In the genomic region with DNA sequence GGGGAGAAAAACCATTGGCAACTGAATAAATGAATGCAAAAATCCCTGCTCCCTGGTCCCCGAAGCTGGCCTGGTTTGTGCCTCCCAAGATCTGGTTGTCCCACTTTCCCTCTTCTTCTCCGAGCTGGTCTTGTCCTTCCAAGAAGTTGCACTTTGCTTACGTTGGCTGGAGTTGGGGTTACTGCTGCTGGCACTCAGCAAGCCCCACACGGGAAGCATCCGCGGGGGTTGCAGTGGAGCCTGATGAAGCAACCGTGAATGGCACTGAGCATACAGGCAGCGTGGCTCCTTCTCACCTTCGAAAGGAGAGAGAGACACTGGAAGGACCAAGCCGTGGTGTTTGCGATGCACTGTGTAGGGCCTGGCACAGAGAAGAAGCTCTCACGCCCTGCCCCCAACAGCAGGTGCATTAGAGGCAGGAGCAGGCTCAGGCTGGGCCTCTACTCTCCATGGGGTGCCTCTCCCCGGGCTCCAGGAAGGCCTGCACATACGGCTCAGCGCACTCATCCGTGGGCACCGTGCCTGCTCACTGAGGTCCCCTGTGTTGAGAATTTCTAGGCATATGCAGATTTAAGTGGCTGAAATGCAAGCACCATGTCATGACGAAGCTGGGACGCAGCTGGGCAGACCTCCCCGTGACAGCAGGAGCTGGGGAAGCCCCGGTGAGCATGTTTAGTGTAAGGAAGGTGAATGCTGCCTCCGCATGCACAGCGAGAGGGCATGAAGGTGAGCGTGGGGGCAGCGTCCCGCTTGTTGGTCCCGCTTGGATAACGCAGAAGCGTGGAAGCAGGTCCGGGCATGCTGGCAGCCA, we compare ENCODE assay signal across 11 cellular contexts. TPM values are rescaled to one million over a fixed set of nuclear protein-coding genes. Genes with fewer than 3 reads are reported as not detected.
DNase-seq lines count a peak whose midpoint lies in the region; ATAC-seq and TF ChIP-seq lines count a peak whose summit lies in the region.
"Had no signal": no experiment of that assay in that cellular context is flagged by ENCODE, and none has a peak within 500 bp of the region (broad histone marks: within the 10 kb centered on the region; RNA-seq: fewer than 3 reads in every experiment).

No MANE protein-coding gene starts in this region.

- no peaks in the 10 kb centered on the region for H3K23me2 ChIP-seq in H9 (ENCODE audit: insufficient read length, low read depth, low read length, poor library complexity, severe bottlenecking)

- H4K5ac ChIP-seq in H9 (ENCODE audit: insufficient read length, low read depth, low read length) = no peak overlapping the region

- no peak overlapping the region for H3K18ac ChIP-seq in H9 (ENCODE audit: insufficient read length, low read depth, low read length)

- H3K79me2 ChIP-seq in H9 (ENCODE audit: insufficient read depth, low read length) = no peaks in the 10 kb centered on the region

- H3K36me3 Mint-ChIP-seq in effector memory CD8-positive, alpha-beta T cell (ENCODE audit: insufficient read depth) = peaks cover 3% of the 10 kb centered on the region
- H3K36me3 Mint-ChIP-seq in H9 (ENCODE audit: insufficient read depth in 1 of 3, low read depth in 3 of 3) = no peaks in the 10 kb centered on the region
- H3K36me3 Mint-ChIP-seq in activated T-helper 17 cell treated with anti-CD3 and anti-CD28 coated beads, Interleukin-2, amount 50 U/mL, for 72 hours (ENCODE audit: low read depth) = no peaks in the 10 kb centered on the region

- WGBS in H9 (ENCODE audit: extremely low coverage, insufficient read length, low lambda C conversion rate) = no CpG with 5 or more reads among the region's 30 CpGs

- no peak overlapping the region for H4K8ac ChIP-seq in H9 (replicated peaks; ENCODE audit: insufficient read length, low read depth, low read length)

- no peak overlapping the region for H3K27ac ChIP-seq in H9 (ENCODE audit: insufficient read length, low read depth, low read length)

- H3K4ac ChIP-seq in H9 (ENCODE audit: low read depth, low read length) = no peak overlapping the region

- no peak overlapping the region for H3K9ac ChIP-seq in H9 (ENCODE audit: extremely low read depth, insufficient read length, low read length)

- no peak overlapping the region for H3T11ph ChIP-seq in H9 (ENCODE audit: low read length)

- H2BK20ac ChIP-seq in H9 (ENCODE audit: low read depth, low read length, poor library complexity, severe bottlenecking) = no peak overlapping the region

- peak; percentile 96 for DNase-seq in COLO668 (lab: John Stamatoyannopoulos, UW; ENCODE audit: unreplicated experiment)
- peak; percentile 93 for DNase-seq in NCI-H146 (lab: John Stamatoyannopoulos, UW)
- no peak for DNase-seq in effector memory CD8-positive, alpha-beta T cell
- DNase-seq in NCI-H1930 (lab: John Stamatoyannopoulos, UW) = no peak
- no peak for DNase-seq in H9
- DNase-seq in D341Med (ENCODE audit: low spot score) = no peak
- DNase-seq: effector memory CD4-positive, alpha-beta T cell; stimulated activated CD4-positive, alpha-beta T cell treated with anti-CD3 and anti-CD28 coated beads, Interleukin-4, amount 100 ng/mL, for 1 hour had no signal

- peak; percentile 69 for ATAC-seq in GM19467 (IDR thresholded peaks at IDR 0.05; ENCODE audit: unreplicated experiment)
- ATAC-seq in effector memory CD8-positive, alpha-beta T cell (replicated peaks) = peak; percentile 24
- no peak for ATAC-seq in activated T-helper 17 cell treated with anti-CD3 and anti-CD28 coated beads, Interleukin-2, amount 50 U/mL, for 72 hours (replicated peaks)

- no peaks in the 10 kb centered on the region for H3K79me1 ChIP-seq in H9 (ENCODE audit: insufficient read depth, low read depth, low read length, poor library complexity, severe bottlenecking)

- no peak overlapping the region for H3K23ac ChIP-seq in H9 (ENCODE audit: insufficient read length, low read depth, low read length)

- H3K9me3 ChIP-seq in H9 (ENCODE audit: control insufficient read depth, low read depth, low read length) = no peaks in the 10 kb centered on the region

- H3K4me1 ChIP-seq in H9 (ENCODE audit: insufficient read depth, low read length) = no peaks in the 10 kb centered on the region

- H3K4me3 Mint-ChIP-seq in effector memory CD8-positive, alpha-beta T cell = no peak overlapping the region
- H3K4me3 Mint-ChIP-seq in H9 = no peak overlapping the region; a peak in 1 of 5 replicates
- no peak overlapping the region for H3K4me3 Mint-ChIP-seq in activated T-helper 17 cell treated with anti-CD3 and anti-CD28 coated beads, Interleukin-2, amount 50 U/mL, for 72 hours

- no peaks in the 10 kb centered on the region for H4K20me1 ChIP-seq in H9 (ENCODE audit: control insufficient read depth, insufficient read depth, insufficient read length)

- H4K91ac ChIP-seq in H9 (ENCODE audit: insufficient read length, low read depth, low read length) = no peak overlapping the region

- no peak for TF ChIP-seq CTCF in H9 (conservative IDR thresholded peaks at IDR 0.05)

- H3K4me2 ChIP-seq in H9 (ENCODE audit: insufficient read depth, insufficient read length, low read length) = no peak overlapping the region

- no peak overlapping the region for H2BK12ac ChIP-seq in H9 (ENCODE audit: insufficient read length, low read depth, low read length)

- no peaks in the 10 kb centered on the region for H3K27me3 ChIP-seq in H9 (ENCODE audit: insufficient read depth, low read length)

- no peak overlapping the region for H2BK5ac ChIP-seq in H9 (ENCODE audit: insufficient read length, low read length)

- peaks cover 0 to 5% of the 10 kb centered on the region in 2 donors for H3K4me1 Mint-ChIP-seq in effector memory CD8-positive, alpha-beta T cell (ENCODE audit: low read depth in 2 of 2)
- H3K4me1 Mint-ChIP-seq in H9 = peaks cover 28 to 36% of the 10 kb centered on the region in 2 experiments
- H3K4me1 Mint-ChIP-seq in activated T-helper 17 cell treated with anti-CD3 and anti-CD28 coated beads, Interleukin-2, amount 50 U/mL, for 72 hours = no peaks in the 10 kb centered on the region

- H2AK5ac ChIP-seq in H9 (ENCODE audit: insufficient read length, low read length) = no peak overlapping the region

- H2BK120ac ChIP-seq in H9 (ENCODE audit: low read depth, low read length, poor library complexity, severe bottlenecking) = no peak overlapping the region

- H3K56ac ChIP-seq in H9 (ENCODE audit: insufficient read length, low read depth, low read length) = no peak overlapping the region

- no peaks in the 10 kb centered on the region for H3K9me3 Mint-ChIP-seq in effector memory CD8-positive, alpha-beta T cell
- no peaks in the 10 kb centered on the region; a peak in 1 of 5 replicates for H3K9me3 Mint-ChIP-seq in H9
- H3K9me3 Mint-ChIP-seq in activated T-helper 17 cell treated with anti-CD3 and anti-CD28 coated beads, Interleukin-2, amount 50 U/mL, for 72 hours = no peaks in the 10 kb centered on the region

- H3K27me3 Mint-ChIP-seq in effector memory CD8-positive, alpha-beta T cell = peaks cover 18 to 32% of the 10 kb centered on the region in 2 donors
- H3K27me3 Mint-ChIP-seq in H9 (ENCODE audit: low read depth) = peaks cover 15% of the 10 kb centered on the region
- H3K27me3 Mint-ChIP-seq in activated T-helper 17 cell treated with anti-CD3 and anti-CD28 coated beads, Interleukin-2, amount 50 U/mL, for 72 hours = peaks cover 16% of the 10 kb centered on the region

- no peak overlapping the region for H3K27ac Mint-ChIP-seq in effector memory CD8-positive, alpha-beta T cell
- no peak overlapping the region; a peak in 1 of 7 replicates for H3K27ac Mint-ChIP-seq in H9
- no peak overlapping the region for H3K27ac Mint-ChIP-seq in activated T-helper 17 cell treated with anti-CD3 and anti-CD28 coated beads, Interleukin-2, amount 50 U/mL, for 72 hours

- no peak overlapping the region for H3K14ac ChIP-seq in H9 (ENCODE audit: insufficient read depth, low read length)

- no peak overlapping the region for H2BK15ac ChIP-seq in H9 (ENCODE audit: low read depth, low read length)

- H2AFZ ChIP-seq in H9 (ENCODE audit: low read length) = no peak overlapping the region

RNA-seq across cellular contexts. Expression of gene CA5A, which starts 12.1 kb away (rescaled TPM):
- not detected in 2 replicates for total RNA-seq in H9 (2021)
- not detected for total RNA-seq in activated T-helper 17 cell treated with anti-CD3 and anti-CD28 coated beads, Interleukin-2, amount 50 U/mL, for 72 hours
- total RNA-seq: mesenteric fat pad had no signal

RNA-seq across cellular contexts. Expression of gene BANP, which starts 27.0 kb away (rescaled TPM):
- total RNA-seq in H9 (2021) = 24.3 and 24.9 TPM in 2 replicates
- 10 to 100 TPM; 46.4 to 85.9 TPM for total RNA-seq in activated T-helper 17 cell treated with anti-CD3 and anti-CD28 coated beads, Interleukin-2, amount 50 U/mL, for 72 hours

RNA-seq across cellular contexts. Expression of gene SLC7A5, which starts 54.9 kb away (rescaled TPM):
- total RNA-seq in H9 (2021) = 217 TPM in 2 replicates
- 100 to 1,000 TPM; 130 to 233 TPM for total RNA-seq in activated T-helper 17 cell treated with anti-CD3 and anti-CD28 coated beads, Interleukin-2, amount 50 U/mL, for 72 hours

Comparison
In these comparisons a context has a peak if more than half of its experiments do, and no peak if none do; other contexts are left out.
1. DNase-seq: peak in COLO668 (single experiment) and NCI-H146 (single experiment); none in effector memory CD8-positive, alpha-beta T cell (0 of 3), NCI-H1930 (0 of 2), H9 (single experiment) and D341Med (single experiment).